1 cellular context compared by ENCODE assay signal in the genomic region with DNA sequence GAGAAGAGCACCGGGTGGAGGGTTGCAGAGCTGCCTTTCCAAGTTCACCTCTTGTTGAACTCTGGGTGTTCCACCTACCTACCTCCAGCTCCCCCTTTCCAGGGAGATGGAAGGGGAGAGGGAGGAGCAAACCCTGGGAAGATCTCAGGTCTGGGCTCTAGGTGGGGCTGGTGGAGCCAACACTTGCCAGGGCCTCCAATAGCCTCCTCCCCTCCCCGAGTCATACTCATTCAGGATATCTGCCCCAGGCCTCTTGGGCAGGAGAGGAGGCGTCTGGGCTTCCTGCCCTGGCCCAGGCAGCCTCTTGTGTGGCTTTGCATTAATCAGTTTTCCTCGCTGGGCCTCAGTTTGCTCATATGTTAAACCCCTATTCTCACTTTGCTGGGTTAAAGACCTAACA.
TF ChIP-seq lines count a peak whose summit lies in the region.

No MANE protein-coding gene starts in this region.

TF ChIP-seq in HepG2, 621 proteins besides CTCF, POLR2A, EP300 and RAD21:
- TF ChIP-seq, protein P1, sequence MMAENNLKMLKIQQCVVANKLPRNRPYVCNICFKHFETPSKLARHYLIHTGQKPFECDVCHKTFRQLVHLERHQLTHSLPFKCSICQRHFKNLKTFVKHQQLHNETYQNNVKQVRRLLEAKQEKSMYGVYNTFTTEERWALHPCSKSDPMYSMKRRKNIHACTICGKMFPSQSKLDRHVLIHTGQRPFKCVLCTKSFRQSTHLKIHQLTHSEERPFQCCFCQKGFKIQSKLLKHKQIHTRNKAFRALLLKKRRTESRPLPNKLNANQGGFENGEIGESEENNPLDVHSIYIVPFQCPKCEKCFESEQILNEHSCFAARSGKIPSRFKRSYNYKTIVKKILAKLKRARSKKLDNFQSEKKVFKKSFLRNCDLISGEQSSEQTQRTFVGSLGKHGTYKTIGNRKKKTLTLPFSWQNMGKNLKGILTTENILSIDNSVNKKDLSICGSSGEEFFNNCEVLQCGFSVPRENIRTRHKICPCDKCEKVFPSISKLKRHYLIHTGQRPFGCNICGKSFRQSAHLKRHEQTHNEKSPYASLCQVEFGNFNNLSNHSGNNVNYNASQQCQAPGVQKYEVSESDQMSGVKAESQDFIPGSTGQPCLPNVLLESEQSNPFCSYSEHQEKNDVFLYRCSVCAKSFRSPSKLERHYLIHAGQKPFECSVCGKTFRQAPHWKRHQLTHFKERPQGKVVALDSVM (CRISPR knock-in tag; IDR thresholded peaks at IDR 0.05): peak; percentile 42; the same call in 1 of the 2 replicates
- TF ChIP-seq YEATS4 (CRISPR knock-in tag; IDR thresholded peaks at IDR 0.05; ENCODE audit: borderline replicate concordance) (no peak), STAG1 (CRISPR knock-in tag; IDR thresholded peaks at IDR 0.05) (0 out of 2 replicates have a peak, but pooled peaks have one; percentile 16)
